11 cellular contexts compared by ENCODE assay signal in genomic region chr11:34792143-34792542, GRCh38.
DNase-seq lines count a peak whose midpoint lies in the region; ATAC-seq and TF ChIP-seq lines count a peak whose summit lies in the region.
"Had no signal": no experiment of that assay in that cellular context is flagged by ENCODE, and none has a peak within 500 bp of the region (broad histone marks: within the 10 kb centered on the region; RNA-seq: fewer than 3 reads in every experiment).

No MANE protein-coding gene starts in this region.

- 64% methylated on average over 4 of the region's 4 CpGs for WGBS in right cardiac atrium

- H3K27me3 ChIP-seq in A673 (replicated peaks; ENCODE audit: insufficient read depth, low read depth, low read length, poor library complexity): no peaks in the 10 kb centered on the region
- no peaks in the 10 kb centered on the region for H3K27me3 ChIP-seq in right cardiac atrium (ENCODE audit: control insufficient read depth, insufficient read depth)

- no peak overlapping the region for H3K27ac ChIP-seq in A673 (ENCODE audit: low read depth, low read length, poor library complexity, severe bottlenecking)
- peak overlapping the region; percentile 58 for H3K27ac ChIP-seq in right cardiac atrium (ENCODE audit: low read length)
- H3K27ac ChIP-seq: SK-N-MC had no signal

- H3K4me1 ChIP-seq in A673 (ENCODE audit: insufficient read depth, low read length, poor library complexity, severe bottlenecking) (no peaks in the 10 kb centered on the region), right cardiac atrium (ENCODE audit: control insufficient read depth, insufficient read depth, low read length) (no peaks in the 10 kb centered on the region)

- peak; percentile 36 for ATAC-seq in GM19395 (IDR thresholded peaks at IDR 0.05; ENCODE audit: unreplicated experiment)
- ATAC-seq in right cardiac atrium: peak; percentile 70 to 71

- POLR2A ChIA-PET in A673 (lab: Charles Lee; ENCODE audit: low non-redundant PET): no interaction called here

- no peak for DNase-seq in A673 (ENCODE audit: low spot score)
- DNase-seq in SK-MEL-5 (ENCODE audit: low read depth, low spot score): peak; percentile 43
- DNase-seq in right cardiac atrium: no peak
- no peak for DNase-seq in NCI-H510A (lab: John Stamatoyannopoulos, UW)
- DNase-seq in islet precursor cell: no peak
- no peak for DNase-seq in activated CD4-positive, CD25-positive, alpha-beta regulatory T cell (lab: John Stamatoyannopoulos, UW)
- no peak for DNase-seq in Kasumi-1 (lab: John Stamatoyannopoulos, UW)
- DNase-seq: activated T-cell treated with anti-CD3 and anti-CD28 coated beads for 4 hours, DMS153 had no signal

- in situ Hi-C loops in SK-MEL-5 (cut with HindIII; ENCODE audit: low pct_unique_long_range_greater_than_20kb, low sequenced_read_pairs): no loop called here

- H3K9me3 ChIP-seq in A673 (ENCODE audit: low read depth, low read length, poor library complexity, severe bottlenecking) (no peaks in the 10 kb centered on the region), right cardiac atrium (ENCODE audit: control insufficient read depth, low read length) (no peaks in the 10 kb centered on the region)

- CTCF ChIA-PET in A673 (lab: Charles Lee): no interaction called here

- H3K36me3 ChIP-seq in A673 (ENCODE audit: insufficient read depth, low read length, poor library complexity, severe bottlenecking): no peaks in the 10 kb centered on the region

- intact Hi-C loops in A673 (cut with micrococcal nuclease; ENCODE audit: unreplicated experiment) (no loop called here), right cardiac atrium (cut with DNase I) (no loop called here)

- BruUV-seq in A673 (replicated peaks; lab: Mats Ljungman, UMichigan): no TSS peak

- TF ChIP-seq CTCF in A673 (conservative IDR thresholded peaks at IDR 0.05; ENCODE audit: low read depth, low read length): peak; percentile 29; the same call in 1 of the 2 replicates

- H3K4me3 ChIP-seq in A673 (ENCODE audit: low read depth, low read length, poor library complexity, severe bottlenecking): no peak overlapping the region
- H3K4me3 ChIP-seq in right cardiac atrium (ENCODE audit: low read length): no peak overlapping the region
- H3K4me3 ChIP-seq: SK-N-MC had no signal
